ENCODE assay signal across 20 cellular contexts in the genomic region with DNA sequence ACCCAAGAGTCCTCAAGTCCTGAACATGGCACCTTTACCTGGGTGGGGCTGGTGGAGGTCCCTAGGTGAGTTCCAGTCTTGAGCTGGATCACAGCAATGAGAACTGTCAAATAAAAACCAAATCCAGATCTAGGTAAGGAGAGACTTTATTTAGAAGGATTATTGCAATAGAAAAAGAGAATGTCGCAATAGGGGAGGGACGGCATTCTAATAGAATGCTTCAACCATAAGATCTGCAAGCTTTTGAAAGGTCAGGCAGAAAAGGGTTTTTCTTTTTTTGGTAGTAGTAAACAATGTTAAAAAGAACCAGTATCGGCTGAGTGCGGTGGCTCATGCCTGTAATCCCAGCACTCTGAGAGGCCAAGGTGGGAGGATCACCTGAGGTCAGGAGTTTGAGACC. TPM values are rescaled to one million over a fixed set of nuclear protein-coding genes. Genes with fewer than 3 reads are reported as not detected.
DNase-seq lines count a peak whose midpoint lies in the region; ATAC-seq and TF ChIP-seq lines count a peak whose summit lies in the region.
"Had no signal": no experiment of that assay in that cellular context is flagged by ENCODE, and none has a peak within 500 bp of the region (broad histone marks: within the 10 kb centered on the region; RNA-seq: fewer than 3 reads in every experiment).

No MANE protein-coding gene starts in this region.

- H3K27ac Mint-ChIP-seq in WTC11, result no peak overlapping the region

- H3F3A ChIP-seq in GM23248 (ENCODE audit: insufficient read depth), result peaks cover 37% of the 10 kb centered on the region

- WGBS in GM23248 (ENCODE audit: low coverage in 1 of 2, low lambda C conversion rate in 2 of 2, missing lambda C conversion rate in 2 of 2), 2 experiments, result 47 to 51% methylated on average over 4 of the region's 4 CpGs

- no peaks in the 10 kb centered on the region for H3K36me3 ChIP-seq in GM23248 (ENCODE audit: low read depth)
- H3K36me3 ChIP-seq: right atrium auricular region had no signal

- peaks cover 44% of the 10 kb centered on the region for H3K4me1 ChIP-seq in GM23248 (ENCODE audit: insufficient read depth)
- H3K4me1 ChIP-seq: right atrium auricular region had no signal

- H3K9me2 ChIP-seq in GM23248 (ENCODE audit: insufficient read depth), result no peaks in the 10 kb centered on the region

- H2AFZ ChIP-seq in GM23248, result peak overlapping the region; percentile 60; the same call in 1 of the 2 replicates

- peaks cover 31% of the 10 kb centered on the region for H3K4me1 Mint-ChIP-seq in WTC11

- peak overlapping the region; percentile 69 for H3K4me2 ChIP-seq in GM23248 (ENCODE audit: unreplicated experiment)

- H4K20me1 ChIP-seq in GM23248 (ENCODE audit: insufficient read depth), result no peaks in the 10 kb centered on the region

- CTCF ChIA-PET in WTC11 (lab: Charles Lee), result interaction anchor here (0.7 to 1.4 kb wide), 3 partner anchors 34 to 250 kb away, joined by 3 to 4 read pairs (median 3); no protein-coding TSS in a partner anchor

- in situ Hi-C loops in GM23248 (cut with MboI), result no loop called here

- ATAC-seq in HG02759 (IDR thresholded peaks at IDR 0.05; ENCODE audit: unreplicated experiment) (no peak), GM18502 (IDR thresholded peaks at IDR 0.05; ENCODE audit: poor library complexity, unreplicated experiment) (no peak), WTC11 (no peak)

- H3K9me3 Mint-ChIP-seq in WTC11, result peaks cover 11% of the 10 kb centered on the region

- POLR2A ChIA-PET in WTC11 (lab: Charles Lee), result no interaction called here

- H3K36me3 Mint-ChIP-seq in WTC11, result peaks cover 10% of the 10 kb centered on the region

- H3K79me2 ChIP-seq in GM23248 (ENCODE audit: insufficient read depth), result no peaks in the 10 kb centered on the region

- H3K27me3 Mint-ChIP-seq in WTC11 (ENCODE audit: low read depth), result peaks cover 7% of the 10 kb centered on the region; the same call in 1 of the 2 replicates

- H3K9me3 ChIP-seq in GM23248 (ENCODE audit: low read depth), result no peaks in the 10 kb centered on the region
- H3K9me3 ChIP-seq: right atrium auricular region had no signal

- H3K4me3 ChIP-seq in GM23248, result no peak overlapping the region
- H3K4me3 ChIP-seq: right atrium auricular region had no signal

- peak overlapping the region; percentile 49 for H3K27ac ChIP-seq in GM23248
- H3K27ac ChIP-seq: right atrium auricular region had no signal

- no peak overlapping the region for H3K4me3 Mint-ChIP-seq in WTC11

- DNase-seq in AG08395 (ENCODE audit: low spot score) (peak; percentile 32), GM23248 (peak; percentile 84), amniotic epithelial cell (ENCODE audit: low read depth) (peak; percentile 89), fibroblast of the conjunctiva (ENCODE audit: low read depth) (peak; percentile 72), inferior parietal cortex (ENCODE audit: extremely low spot score) (no peak), WTC11 (ENCODE audit: low spot score) (no peak)
- DNase-seq: activated CD4-positive, CD25-positive, alpha-beta regulatory T cell treated with anti-CD3 and anti-CD28 coated beads, Interleukin-2, amount 50 U/mL, for 72 hours; activated effector memory CD4-positive, alpha-beta T cell treated with Interleukin-2 at 50 U/mL for 16 hours; aorta; cortex of kidney; hippocampal formation; kidney glomerular epithelial cell; NCI-H1694 treated with DMSO at 0.1 percent for 48 hours; NCI-H446 treated with DMSO at 0.1 percent for 48 hours; SHP77; stimulated activated CD4-positive, alpha-beta T cell treated with anti-CD3 and anti-CD28 coated beads, Interleukin-2, amount 100 ng/mL, for 24 hours; substantia nigra had no signal

- TF ChIP-seq CTCF in WTC11 (IDR thresholded peaks at IDR 0.05), result no peak

- no peak overlapping the region for H3K9ac ChIP-seq in GM23248

- no peaks in the 10 kb centered on the region for H3K27me3 ChIP-seq in GM23248 (replicated peaks; ENCODE audit: insufficient read depth)
- H3K27me3 ChIP-seq: right atrium auricular region had no signal

TF ChIP-seq in WTC11, 78 proteins besides CTCF, POLR2A, EP300 and RAD21:
- no peak for TF ChIP-seq ETV6 (CRISPR knock-in tag; IDR thresholded peaks at IDR 0.05)
- no peak for TF ChIP-seq HMGA2 (CRISPR knock-in tag; IDR thresholded peaks at IDR 0.05)
- no peak for TF ChIP-seq NFE2L1 (CRISPR knock-in tag; IDR thresholded peaks at IDR 0.05)
- no peak for TF ChIP-seq CREM (CRISPR knock-in tag; IDR thresholded peaks at IDR 0.05)
- no peak for TF ChIP-seq CBFB (CRISPR knock-in tag; IDR thresholded peaks at IDR 0.05; ENCODE audit: low read depth)
- TF ChIP-seq RELA (CRISPR knock-in tag; IDR thresholded peaks at IDR 0.05; ENCODE audit: borderline replicate concordance), result no peak
- TF ChIP-seq, protein P1, sequence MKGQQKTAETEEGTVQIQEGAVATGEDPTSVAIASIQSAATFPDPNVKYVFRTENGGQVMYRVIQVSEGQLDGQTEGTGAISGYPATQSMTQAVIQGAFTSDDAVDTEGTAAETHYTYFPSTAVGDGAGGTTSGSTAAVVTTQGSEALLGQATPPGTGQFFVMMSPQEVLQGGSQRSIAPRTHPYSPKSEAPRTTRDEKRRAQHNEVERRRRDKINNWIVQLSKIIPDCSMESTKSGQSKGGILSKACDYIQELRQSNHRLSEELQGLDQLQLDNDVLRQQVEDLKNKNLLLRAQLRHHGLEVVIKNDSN (CRISPR knock-in tag; IDR thresholded peaks at IDR 0.05), result no peak
- TF ChIP-seq ZNF232 (CRISPR knock-in tag; IDR thresholded peaks at IDR 0.05), result no peak
- TF ChIP-seq NR2C2 (CRISPR knock-in tag; IDR thresholded peaks at IDR 0.05), result no peak
- TF ChIP-seq, protein P2, sequence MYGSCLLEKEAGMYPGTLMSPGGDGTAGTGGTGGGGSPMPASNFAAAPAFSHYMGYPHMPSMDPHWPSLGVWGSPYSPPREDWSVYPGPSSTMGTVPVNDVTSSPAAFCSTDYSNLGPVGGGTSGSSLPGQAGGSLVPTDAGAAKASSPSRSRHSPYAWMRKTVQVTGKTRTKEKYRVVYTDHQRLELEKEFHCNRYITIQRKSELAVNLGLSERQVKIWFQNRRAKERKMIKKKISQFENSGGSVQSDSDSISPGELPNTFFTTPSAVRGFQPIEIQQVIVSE (CRISPR knock-in tag; IDR thresholded peaks at IDR 0.05; ENCODE audit: borderline replicate concordance), result no peak
- no peak for TF ChIP-seq JUN (CRISPR knock-in tag; IDR thresholded peaks at IDR 0.05)
- TF ChIP-seq PRRX2 (CRISPR knock-in tag; IDR thresholded peaks at IDR 0.05), result no peak
- no peak for TF ChIP-seq MYBL2 (CRISPR knock-in tag; IDR thresholded peaks at IDR 0.05)

RNA-seq across cellular contexts. Expression of a gene that starts 5.2 kb away (rescaled TPM):
- total RNA-seq in GM23248 (2014; rRNA removed; shearing (Covaris generic)), result 8.5 and 26.3 TPM in 2 replicates
- 15.2 and 16.6 TPM in 2 replicates for polyA plus RNA-seq in GM23248 (2016; fragmentation: Nextera tagmentation; extraction: Ambion mirVana)
- 15.6 to 17.2 TPM (median 16.1 TPM) in 3 replicates for total RNA-seq in WTC11 (2021)

RNA-seq across cellular contexts. Expression of a gene that starts 59.6 kb away (rescaled TPM):
- 16.6 and 19.1 TPM in 2 replicates for total RNA-seq in GM23248 (2014; rRNA removed; shearing (Covaris generic))
- polyA plus RNA-seq in GM23248 (2016; fragmentation: Nextera tagmentation; extraction: Ambion mirVana), result 18.9 and 20.0 TPM in 2 replicates
- 10.6 to 14.9 TPM (median 13.2 TPM) in 3 replicates for total RNA-seq in WTC11 (2021)

Comparison
In these comparisons a context has a peak if more than half of its experiments do, and no peak if none do; other contexts are left out.
1. DNase-seq: peak in AG08395 (single experiment), GM23248 (single experiment), amniotic epithelial cell (single experiment) and fibroblast of the conjunctiva (single experiment); none in inferior parietal cortex (single experiment) and WTC11 (single experiment).